ENCODE assay signal across 16 cellular contexts in the genomic region with DNA sequence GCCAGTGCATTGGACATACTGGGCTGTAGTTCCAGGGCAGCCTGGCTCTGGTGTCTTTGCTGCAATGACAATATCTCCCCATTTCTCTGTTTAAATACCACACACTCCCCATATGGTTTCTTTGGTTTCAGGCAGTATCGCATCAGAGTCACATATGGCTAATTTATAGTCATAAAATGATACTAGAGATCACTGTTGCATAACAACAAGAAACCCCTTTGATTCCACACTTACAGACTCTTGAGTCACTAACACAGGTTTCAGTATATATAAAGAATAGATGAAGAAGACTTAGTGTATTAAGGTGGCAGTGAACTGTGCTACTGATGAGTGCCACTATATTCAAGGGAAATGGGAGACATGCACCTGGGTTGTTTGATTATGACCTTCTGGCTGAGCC.
DNase-seq lines count a peak whose midpoint lies in the region; ATAC-seq lines count a peak whose summit lies in the region.
"Had no signal": no experiment of that assay in that cellular context is flagged by ENCODE, and none has a peak within 500 bp of the region (broad histone marks: within the 10 kb centered on the region; RNA-seq: fewer than 3 reads in every experiment).

No MANE protein-coding gene starts in this region.

- H3K36me3 Mint-ChIP-seq in activated naive CD8-positive, alpha-beta T cell treated with anti-CD3 and anti-CD28 coated beads, Interleukin-2, amount 50 U/mL, for 24 hours (ENCODE audit: low read depth): peaks cover 5% of the 10 kb centered on the region
- H3K36me3 Mint-ChIP-seq in activated naive CD8-positive, alpha-beta T cell treated with anti-CD3 and anti-CD28 coated beads for 36 hours: peaks cover 1% of the 10 kb centered on the region
- H3K36me3 Mint-ChIP-seq in stimulated activated naive B cell treated with anti-CD40 and anti-IgM and Interleukin-4, amounts not matched to agents 10 μg/mL and 1 μg/mL and 100 μg/mL, for 72 hours: peaks cover 0 to 7% of the 10 kb centered on the region in 2 donors

- H3K4me3 Mint-ChIP-seq in activated naive CD8-positive, alpha-beta T cell treated with anti-CD3 and anti-CD28 coated beads, Interleukin-2, amount 50 U/mL, for 24 hours: no peak overlapping the region
- no peak overlapping the region for H3K4me3 Mint-ChIP-seq in activated naive CD8-positive, alpha-beta T cell treated with anti-CD3 and anti-CD28 coated beads for 36 hours
- no peak overlapping the region for H3K4me3 Mint-ChIP-seq in stimulated activated naive B cell treated with anti-CD40 and anti-IgM and Interleukin-4, amounts not matched to agents 10 μg/mL and 1 μg/mL and 100 μg/mL, for 72 hours
- H3K4me3 Mint-ChIP-seq in stimulated activated naive CD8-positive, alpha-beta T cell treated with anti-CD3 and anti-CD28 coated beads, Interleukin-15, amount 100 ng/mL, for 72 hours: no peak overlapping the region
- H3K4me3 Mint-ChIP-seq: B cell; CD4-positive, alpha-beta T cell; CD8-positive, alpha-beta T cell had no signal

- ATAC-seq in activated naive CD8-positive, alpha-beta T cell treated with anti-CD3 and anti-CD28 coated beads, Interleukin-2, amount 50 U/mL, for 24 hours: peak; percentile 28
- ATAC-seq in stimulated activated naive B cell treated with anti-CD40 and anti-IgM and Interleukin-4, amounts not matched to agents 10 μg/mL and 1 μg/mL and 100 μg/mL, for 72 hours (replicated peaks): peak; percentile 80 to 93
- peak; percentile 57 for ATAC-seq in stimulated activated naive CD8-positive, alpha-beta T cell treated with anti-CD3 and anti-CD28 coated beads, Interleukin-15, amount 100 ng/mL, for 72 hours
- no peak for ATAC-seq in GM21447 (IDR thresholded peaks at IDR 0.05; ENCODE audit: unreplicated experiment)
- ATAC-seq: CD8-positive, alpha-beta T cell had no signal

- H3K27me3 Mint-ChIP-seq in activated naive CD8-positive, alpha-beta T cell treated with anti-CD3 and anti-CD28 coated beads, Interleukin-2, amount 50 U/mL, for 24 hours: no peaks in the 10 kb centered on the region
- H3K27me3 Mint-ChIP-seq in activated naive CD8-positive, alpha-beta T cell treated with anti-CD3 and anti-CD28 coated beads for 36 hours: no peaks in the 10 kb centered on the region
- no peaks in the 10 kb centered on the region for H3K27me3 Mint-ChIP-seq in stimulated activated naive B cell treated with anti-CD40 and anti-IgM and Interleukin-4, amounts not matched to agents 10 μg/mL and 1 μg/mL and 100 μg/mL, for 72 hours
- no peaks in the 10 kb centered on the region for H3K27me3 Mint-ChIP-seq in stimulated activated naive CD8-positive, alpha-beta T cell treated with anti-CD3 and anti-CD28 coated beads, Interleukin-15, amount 100 ng/mL, for 72 hours
- H3K27me3 Mint-ChIP-seq: B cell; CD4-positive, alpha-beta T cell had no signal

- H3K9me3 Mint-ChIP-seq in activated naive CD8-positive, alpha-beta T cell treated with anti-CD3 and anti-CD28 coated beads, Interleukin-2, amount 50 U/mL, for 24 hours: no peaks in the 10 kb centered on the region
- H3K9me3 Mint-ChIP-seq in activated naive CD8-positive, alpha-beta T cell treated with anti-CD3 and anti-CD28 coated beads for 36 hours: no peaks in the 10 kb centered on the region
- peaks cover 0 to 2% of the 10 kb centered on the region in 2 donors for H3K9me3 Mint-ChIP-seq in stimulated activated naive B cell treated with anti-CD40 and anti-IgM and Interleukin-4, amounts not matched to agents 10 μg/mL and 1 μg/mL and 100 μg/mL, for 72 hours
- peaks cover 0 to 5% of the 10 kb centered on the region in 2 donors for H3K9me3 Mint-ChIP-seq in stimulated activated naive CD8-positive, alpha-beta T cell treated with anti-CD3 and anti-CD28 coated beads, Interleukin-15, amount 100 ng/mL, for 72 hours
- H3K9me3 Mint-ChIP-seq: CD4-positive, alpha-beta T cell; CD8-positive, alpha-beta T cell had no signal

- H3K4me1 Mint-ChIP-seq in activated naive CD8-positive, alpha-beta T cell treated with anti-CD3 and anti-CD28 coated beads, Interleukin-2, amount 50 U/mL, for 24 hours: no peaks in the 10 kb centered on the region
- H3K4me1 Mint-ChIP-seq in activated naive CD8-positive, alpha-beta T cell treated with anti-CD3 and anti-CD28 coated beads for 36 hours: no peaks in the 10 kb centered on the region
- peaks cover 3 to 5% of the 10 kb centered on the region in 2 donors for H3K4me1 Mint-ChIP-seq in stimulated activated naive B cell treated with anti-CD40 and anti-IgM and Interleukin-4, amounts not matched to agents 10 μg/mL and 1 μg/mL and 100 μg/mL, for 72 hours
- H3K4me1 Mint-ChIP-seq in stimulated activated naive CD8-positive, alpha-beta T cell treated with anti-CD3 and anti-CD28 coated beads, Interleukin-15, amount 100 ng/mL, for 72 hours: no peaks in the 10 kb centered on the region
- H3K4me1 Mint-ChIP-seq: B cell had no signal

- DNase-seq in activated naive CD8-positive, alpha-beta T cell treated with anti-CD3 and anti-CD28 coated beads, Interleukin-2, amount 50 U/mL, for 24 hours: no peak
- no peak for DNase-seq in activated naive CD8-positive, alpha-beta T cell treated with anti-CD3 and anti-CD28 coated beads for 36 hours
- DNase-seq in stimulated activated naive B cell treated with anti-CD40 and anti-IgM and Interleukin-4, amounts not matched to agents 10 μg/mL and 1 μg/mL and 100 μg/mL, for 72 hours: no peak
- DNase-seq in stimulated activated naive CD8-positive, alpha-beta T cell treated with anti-CD3 and anti-CD28 coated beads, Interleukin-15, amount 100 ng/mL, for 72 hours: no peak
- no peak for DNase-seq in AG20443 (ENCODE audit: low spot score)
- DNase-seq: 8988T; ACHN; AML-193; Caco-2; Calu3; CD4-positive, alpha-beta T cell; CD8-positive, alpha-beta T cell; DMS79 treated with DMSO at 0.1 percent for 48 hours; GF-D8 had no signal

- H3K27ac Mint-ChIP-seq in activated naive CD8-positive, alpha-beta T cell treated with anti-CD3 and anti-CD28 coated beads, Interleukin-2, amount 50 U/mL, for 24 hours: no peak overlapping the region
- no peak overlapping the region for H3K27ac Mint-ChIP-seq in activated naive CD8-positive, alpha-beta T cell treated with anti-CD3 and anti-CD28 coated beads for 36 hours
- no peak overlapping the region for H3K27ac Mint-ChIP-seq in stimulated activated naive B cell treated with anti-CD40 and anti-IgM and Interleukin-4, amounts not matched to agents 10 μg/mL and 1 μg/mL and 100 μg/mL, for 72 hours
- H3K27ac Mint-ChIP-seq in stimulated activated naive CD8-positive, alpha-beta T cell treated with anti-CD3 and anti-CD28 coated beads, Interleukin-15, amount 100 ng/mL, for 72 hours: peak overlapping the region in 1 of 2 donors; percentile 54
- H3K27ac Mint-ChIP-seq: B cell; CD4-positive, alpha-beta T cell; CD8-positive, alpha-beta T cell had no signal
